23 cellular contexts compared by ENCODE assay signal in genomic region chr13:113468029-113468428, GRCh38. TPM values are rescaled to one million over a fixed set of nuclear protein-coding genes. Genes with fewer than 3 reads are reported as not detected.
"Had no signal": no experiment of that assay in that cellular context is flagged by ENCODE, and none has a peak within 500 bp of the region (broad histone marks: within the 10 kb centered on the region; RNA-seq: fewer than 3 reads in every experiment).

No MANE protein-coding gene starts in this region.

- H3K4me3 Mint-ChIP-seq: activated CD8-positive, alpha-beta memory T cell treated with anti-CD3 and anti-CD28 coated beads, Interleukin-2, amount 10 ng/mL, durations not matched to agents 7 days and 5 days; activated naive CD8-positive, alpha-beta T cell treated with anti-CD3 and anti-CD28 coated beads, Interleukin-2, amount 50 U/mL, for 24 hours; activated T-cell treated with anti-CD3 and anti-CD28 coated beads, Interleukin-2, amount 50 U/mL, for 24 hours; activated T-helper 1 cell treated with anti-CD3 and anti-CD28 coated beads, Interleukin-12 subunit alpha, Interleukin-12 subunit beta, Interleukin-2, Interleukin-4 antibody, amounts not matched to agents 30 ng/mL and 10 ng/mL and 1 ng/mL, durations not matched to agents 14 hours and 24 hours and 36 hours; central memory CD8-positive, alpha-beta T cell had no signal

- H3K27ac ChIP-seq: ascending aorta, body of pancreas, KMS-11, VCaP had no signal

- H3K4me2 ChIP-seq: KMS-11 had no signal

- H3K27me3 ChIP-seq: ascending aorta, body of pancreas had no signal

- H3K4me1 ChIP-seq: ascending aorta, body of pancreas had no signal

- H3K27ac Mint-ChIP-seq: activated CD8-positive, alpha-beta memory T cell treated with anti-CD3 and anti-CD28 coated beads, Interleukin-2, amount 10 ng/mL, durations not matched to agents 7 days and 5 days; activated naive CD4-positive, alpha-beta T cell treated with anti-CD3 and anti-CD28 coated beads, Interleukin-2, amount 50 U/mL, for 72 hours; activated naive CD8-positive, alpha-beta T cell treated with anti-CD3 and anti-CD28 coated beads, Interleukin-2, amount 50 U/mL, for 24 hours; activated T-cell treated with anti-CD3 and anti-CD28 coated beads, Interleukin-2, amount 50 U/mL, for 24 hours; activated T-helper 1 cell treated with anti-CD3 and anti-CD28 coated beads, Interleukin-12 subunit alpha, Interleukin-12 subunit beta, Interleukin-2, Interleukin-4 antibody, amounts not matched to agents 30 ng/mL and 10 ng/mL and 1 ng/mL, durations not matched to agents 14 hours and 24 hours and 36 hours had no signal

- ATAC-seq: activated CD8-positive, alpha-beta memory T cell treated with anti-CD3 and anti-CD28 coated beads, Interleukin-2, amount 10 ng/mL, durations not matched to agents 7 days and 5 days; activated naive CD4-positive, alpha-beta T cell treated with anti-CD3 and anti-CD28 coated beads, Interleukin-2, amount 50 U/mL, for 72 hours; activated naive CD8-positive, alpha-beta T cell treated with anti-CD3 and anti-CD28 coated beads, Interleukin-2, amount 50 U/mL, for 24 hours; body of pancreas had no signal

- H3K36me3 Mint-ChIP-seq: activated naive CD4-positive, alpha-beta T cell treated with anti-CD3 and anti-CD28 coated beads, Interleukin-2, amount 50 U/mL, for 72 hours had no signal

- H3K27me3 Mint-ChIP-seq: activated CD8-positive, alpha-beta memory T cell treated with anti-CD3 and anti-CD28 coated beads, Interleukin-2, amount 10 ng/mL, durations not matched to agents 7 days and 5 days; activated naive CD8-positive, alpha-beta T cell treated with anti-CD3 and anti-CD28 coated beads, Interleukin-2, amount 50 U/mL, for 24 hours; activated T-cell treated with anti-CD3 and anti-CD28 coated beads, Interleukin-2, amount 50 U/mL, for 24 hours; central memory CD8-positive, alpha-beta T cell had no signal

- H3K4me3 ChIP-seq: ascending aorta, body of pancreas had no signal

- DNase-seq: activated CD4-positive, alpha-beta T cell treated with anti-CD3 and anti-CD28 coated beads for 4 hours; activated CD8-positive, alpha-beta memory T cell treated with anti-CD3 and anti-CD28 coated beads, Interleukin-2, amount 10 ng/mL, durations not matched to agents 7 days and 5 days; activated effector memory CD4-positive, alpha-beta T cell treated with Interleukin-2 at 50 U/mL for 16 hours; activated naive CD4-positive, alpha-beta T cell treated with Interleukin-2 at 50 U/mL for 16 hours; activated naive CD8-positive, alpha-beta T cell treated with anti-CD3 and anti-CD28 coated beads, Interleukin-2, amount 50 U/mL, for 24 hours; activated T-cell treated with anti-CD3 and anti-CD28 coated beads, Interleukin-2, amount 50 U/mL, for 24 hours; amniotic stem cell; body of pancreas; NCI-H1092; NCI-H1930; NCI-H2171; NCI-H526; NCI-H82; SIG-M5; T-helper 2 cell; T1000 had no signal

- H3K9me3 Mint-ChIP-seq: activated naive CD4-positive, alpha-beta T cell treated with anti-CD3 and anti-CD28 coated beads, Interleukin-2, amount 50 U/mL, for 72 hours; activated naive CD8-positive, alpha-beta T cell treated with anti-CD3 and anti-CD28 coated beads, Interleukin-2, amount 50 U/mL, for 24 hours; activated T-cell treated with anti-CD3 and anti-CD28 coated beads, Interleukin-2, amount 50 U/mL, for 24 hours; activated T-helper 1 cell treated with anti-CD3 and anti-CD28 coated beads, Interleukin-12 subunit alpha, Interleukin-12 subunit beta, Interleukin-2, Interleukin-4 antibody, amounts not matched to agents 30 ng/mL and 10 ng/mL and 1 ng/mL, durations not matched to agents 14 hours and 24 hours and 36 hours; central memory CD8-positive, alpha-beta T cell had no signal

RNA-seq across cellular contexts. Expression of gene ADPRHL1, which starts 14.7 kb away (rescaled TPM):
- total RNA-seq: RPMI7951 had no signal
